8 cellular contexts compared by ENCODE assay signal in the genomic region with DNA sequence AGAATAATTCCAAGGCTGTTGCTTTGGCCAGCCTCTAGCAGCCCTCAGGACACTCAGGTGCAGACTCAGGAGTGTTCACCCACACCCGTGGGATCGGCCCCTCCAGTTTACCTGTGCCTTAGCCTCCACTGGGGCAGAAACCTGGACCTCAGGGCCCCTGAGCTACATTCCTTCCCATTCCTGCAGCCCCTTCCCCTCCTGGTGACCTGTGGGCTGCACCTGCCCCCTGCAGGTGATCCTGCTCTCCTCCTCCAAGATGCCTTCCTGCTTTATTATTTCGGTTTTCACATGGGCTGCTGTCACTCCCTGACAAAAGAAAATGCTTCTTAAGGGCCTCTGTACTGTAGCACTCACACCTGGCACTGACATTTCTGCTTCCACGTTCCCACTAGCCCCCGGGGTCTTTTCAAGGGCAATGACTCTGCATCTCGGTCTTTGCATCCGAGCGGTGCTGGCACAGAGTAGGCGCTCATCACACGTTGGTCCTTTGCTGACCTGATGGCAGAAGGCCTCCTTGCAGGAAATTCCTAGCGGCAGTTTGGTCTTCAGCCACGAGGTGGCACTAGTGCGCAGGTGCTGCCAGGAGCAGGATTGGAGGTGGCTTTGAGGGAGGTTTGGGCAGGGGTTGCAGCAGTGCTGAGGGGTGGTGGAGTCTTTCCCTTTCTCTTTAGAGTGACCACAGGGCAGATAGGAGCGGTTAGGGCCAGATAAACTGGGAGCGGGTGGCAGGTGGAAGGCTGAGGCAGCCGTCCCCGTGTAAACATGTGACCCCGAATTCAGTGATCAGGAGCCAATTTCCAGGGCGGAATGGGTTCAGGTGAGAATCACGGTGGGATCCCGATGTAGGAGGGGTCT. TPM values are rescaled to one million over a fixed set of nuclear protein-coding genes. Genes with fewer than 3 reads are reported as not detected.
A peak's percentile ranks its signal among the peaks of the same experiment; 100 is the strongest.
DNase-seq lines count a peak whose midpoint lies in the region; ATAC-seq and TF ChIP-seq lines count a peak whose summit lies in the region.

No MANE protein-coding gene starts in this region.

- TF ChIP-seq EP300 in neural cell (conservative IDR thresholded peaks at IDR 0.05; ENCODE audit: poor library complexity, severe bottlenecking), result no peak

- peaks cover 8% of the 10 kb centered on the region for H3K4me1 Mint-ChIP-seq in stimulated activated naive CD8-positive, alpha-beta T cell treated with anti-CD3 and anti-CD28 coated beads, Interleukin-15, amount 100 ng/mL, for 72 hours

- H3K9ac ChIP-seq in fibroblast of lung (ENCODE audit: insufficient read depth, low read length) (no peak overlapping the region), neural cell (ENCODE audit: low read length) (no peak overlapping the region)

- TF ChIP-seq RAD21 in neural cell (conservative IDR thresholded peaks at IDR 0.05), result peak; percentile 72

- CTCF ChIA-PET in OCI-LY7 (lab: Charles Lee; ENCODE audit: unreplicated experiment), result interaction anchor here (0.6 kb wide), 1 partner anchor 289 kb away, joined by 3 read pairs; no protein-coding TSS in a partner anchor

- peak; percentile 74 for ATAC-seq in stimulated activated naive CD8-positive, alpha-beta T cell treated with anti-CD3 and anti-CD28 coated beads, Interleukin-15, amount 100 ng/mL, for 72 hours
- ATAC-seq in GM18909 (IDR thresholded peaks at IDR 0.05; ENCODE audit: poor library complexity, unreplicated experiment), result no peak

- H3F3A ChIP-seq in neural cell (ENCODE audit: insufficient read depth, low read length, poor library complexity, severe bottlenecking), result no peaks in the 10 kb centered on the region

- H3K4me2 ChIP-seq in OCI-LY7 (ENCODE audit: low read length) (no peak overlapping the region), fibroblast of lung (ENCODE audit: extremely low read depth, insufficient read depth, low read length) (no peak overlapping the region), neural cell (ENCODE audit: low read length) (no peak overlapping the region)

- POLR2A ChIA-PET in OCI-LY7 (lab: Charles Lee), result no interaction called here

- H3K27ac ChIP-seq in OCI-LY7 (ENCODE audit: low read depth, low read length, poor library complexity, severe bottlenecking) (no peak overlapping the region), fibroblast of lung (ENCODE audit: insufficient read depth, low read length) (no peak overlapping the region), neural cell (ENCODE audit: low read length) (no peak overlapping the region)

- no peaks in the 10 kb centered on the region for H3K9me3 ChIP-seq in OCI-LY7 (ENCODE audit: low read length)
- H3K9me3 ChIP-seq in fibroblast of lung (ENCODE audit: control insufficient read depth, insufficient read depth, low read depth, low read length), result no peaks in the 10 kb centered on the region
- no peaks in the 10 kb centered on the region for H3K9me3 ChIP-seq in neural cell (ENCODE audit: low read length)

- H3K36me3 ChIP-seq in OCI-LY7 (ENCODE audit: insufficient read depth, low read length) (no peaks in the 10 kb centered on the region), fibroblast of lung (ENCODE audit: control insufficient read depth, insufficient read depth, low read length) (no peaks in the 10 kb centered on the region), neural cell (ENCODE audit: insufficient read depth, low read length) (no peaks in the 10 kb centered on the region)

- peaks cover 39% of the 10 kb centered on the region for H3K4me1 ChIP-seq in OCI-LY7 (ENCODE audit: insufficient read depth, low read length, poor library complexity, severe bottlenecking)
- H3K4me1 ChIP-seq in fibroblast of lung (ENCODE audit: control insufficient read depth, extremely low read depth, insufficient read depth, low read length), result no peaks in the 10 kb centered on the region

- BruUV-seq in OCI-LY7 (replicated peaks; lab: Mats Ljungman, UMichigan), result no TSS peak

- H3K4me3 ChIP-seq in OCI-LY7 (ENCODE audit: low read depth, low read length, poor library complexity, severe bottlenecking) (no peak overlapping the region), fibroblast of lung (replicated peaks in 1 of 4; ENCODE audit: control extremely low read depth in 1 of 4, insufficient read depth in 1 of 4, low read depth in 3 of 4, low read length in 4 of 4) (no peak overlapping the region), neural cell (ENCODE audit: low read length) (no peak overlapping the region)

- H3K9me3 Mint-ChIP-seq in stimulated activated naive CD8-positive, alpha-beta T cell treated with anti-CD3 and anti-CD28 coated beads, Interleukin-15, amount 100 ng/mL, for 72 hours, result no peaks in the 10 kb centered on the region

- H3K9me2 ChIP-seq in OCI-LY7 (ENCODE audit: insufficient read depth, low read length) (no peaks in the 10 kb centered on the region), neural cell (ENCODE audit: insufficient read depth, low read length) (no peaks in the 10 kb centered on the region)

- peak overlapping the region in 1 of 2 donors; percentile 55 for H3K27ac Mint-ChIP-seq in stimulated activated naive CD8-positive, alpha-beta T cell treated with anti-CD3 and anti-CD28 coated beads, Interleukin-15, amount 100 ng/mL, for 72 hours

- peak; percentile 85 for TF ChIP-seq CTCF in OCI-LY7 (conservative IDR thresholded peaks at IDR 0.05; ENCODE audit: low read length)
- peak; percentile 91 to 98 for TF ChIP-seq CTCF in fibroblast of lung (conservative IDR thresholded peaks at IDR 0.05 in 1 of 2, IDR thresholded peaks at IDR 0.05 in 1 of 2; ENCODE audit: low read depth in 1 of 2, low read length in 2 of 2)
- peak; percentile 89 for TF ChIP-seq CTCF in neural cell (IDR thresholded peaks at IDR 0.05; ENCODE audit: poor library complexity, severe bottlenecking)

- H3K27me3 Mint-ChIP-seq in stimulated activated naive CD8-positive, alpha-beta T cell treated with anti-CD3 and anti-CD28 coated beads, Interleukin-15, amount 100 ng/mL, for 72 hours, result peaks cover 20% of the 10 kb centered on the region

- H3K27me3 ChIP-seq in fibroblast of lung (ENCODE audit: control insufficient read depth, insufficient read depth, low read length) (peaks cover 2% of the 10 kb centered on the region), neural cell (ENCODE audit: insufficient read depth, low read depth, low read length) (no peaks in the 10 kb centered on the region)

- no peaks in the 10 kb centered on the region for H3K79me2 ChIP-seq in OCI-LY7 (ENCODE audit: insufficient read depth, low read depth, low read length)
- H3K79me2 ChIP-seq in fibroblast of lung (ENCODE audit: control insufficient read depth, insufficient read depth, low read length), result no peaks in the 10 kb centered on the region
- H3K79me2 ChIP-seq in neural cell (replicated peaks; ENCODE audit: insufficient read depth, low read length), result no peaks in the 10 kb centered on the region

- peak overlapping the region; percentile 59 to 77 for H3K4me3 Mint-ChIP-seq in stimulated activated naive CD8-positive, alpha-beta T cell treated with anti-CD3 and anti-CD28 coated beads, Interleukin-15, amount 100 ng/mL, for 72 hours

- no peaks in the 10 kb centered on the region for H4K20me1 ChIP-seq in OCI-LY7 (ENCODE audit: insufficient read depth, low read length)
- no peaks in the 10 kb centered on the region for H4K20me1 ChIP-seq in fibroblast of lung (ENCODE audit: control insufficient read depth, extremely low read depth, insufficient read depth, low read length)
- H4K20me1 ChIP-seq in neural cell (ENCODE audit: insufficient read depth), result no peaks in the 10 kb centered on the region

- no peak overlapping the region for H2AFZ ChIP-seq in OCI-LY7 (ENCODE audit: low read length)
- no peak overlapping the region for H2AFZ ChIP-seq in fibroblast of lung (ENCODE audit: low read length)
- H2AFZ ChIP-seq in neural cell (ENCODE audit: low read depth, low read length), result no peak overlapping the region

- peak; percentile 87 for DNase-seq in DMS 273 (lab: John Stamatoyannopoulos, UW; ENCODE audit: unreplicated experiment)
- DNase-seq in HUDEP-2 (lab: John Stamatoyannopoulos, UW; ENCODE audit: unreplicated experiment in 76 of 76), result peak in 57 of 76 experiments; percentile 8 to 75 (median 46)
- peak; percentile 64 for DNase-seq in OCI-LY7 (ENCODE audit: low spot score)
- peak; percentile 74 for DNase-seq in activated T-cell treated with anti-CD3 and anti-CD28 coated beads for 48 hours (ENCODE audit: low read depth)
- DNase-seq in fibroblast of lung (ENCODE audit: low read depth in 2 of 2), result peak; percentile 36 to 44
- peak; percentile 71 to 74 for DNase-seq in stimulated activated naive CD8-positive, alpha-beta T cell treated with anti-CD3 and anti-CD28 coated beads, Interleukin-15, amount 100 ng/mL, for 72 hours

- intact Hi-C loops in OCI-LY7 (cut with micrococcal nuclease; ENCODE audit: unreplicated experiment), result no loop called here

TF ChIP-seq in neural cell, 6 proteins besides CTCF, POLR2A, EP300 and RAD21 (continues in another document):
- TF ChIP-seq MXI1 (conservative IDR thresholded peaks at IDR 0.05; ENCODE audit: poor library complexity, severe bottlenecking), result no peak
- no peak for TF ChIP-seq REST (IDR thresholded peaks at IDR 0.05; ENCODE audit: borderline replicate concordance)

RNA-seq across cellular contexts. Expression of gene ETV3, which starts 25.3 kb away (rescaled TPM):
- 11.1 and 12.0 TPM in 2 replicates for total RNA-seq in OCI-LY7 (2014; rRNA removed; shearing (Covaris generic))
- total RNA-seq in OCI-LY7 (2022), result 18.3 and 20.4 TPM in 2 replicates
- total RNA-seq in fibroblast of lung, result 11.3 and 11.4 TPM in 2 replicates
- 8.9 and 9.9 TPM in 2 replicates for polyA plus RNA-seq in fibroblast of lung
- polyA plus RNA-seq in fibroblast of lung (2012), result 7.7 and 9.9 TPM in 2 replicates
- polyA minus RNA-seq in fibroblast of lung (ENCODE audit: low replicate concordance), result 10.7 and 12.7 TPM in 2 replicates
- polyA plus RNA-seq in neural cell, result 7.6 and 9.9 TPM in 2 replicates
- 36.3 and 39.4 TPM in 2 replicates for polyA minus RNA-seq in neural cell
